Comparison of ENCODE assay signal across 15 cellular contexts in the genomic region with DNA sequence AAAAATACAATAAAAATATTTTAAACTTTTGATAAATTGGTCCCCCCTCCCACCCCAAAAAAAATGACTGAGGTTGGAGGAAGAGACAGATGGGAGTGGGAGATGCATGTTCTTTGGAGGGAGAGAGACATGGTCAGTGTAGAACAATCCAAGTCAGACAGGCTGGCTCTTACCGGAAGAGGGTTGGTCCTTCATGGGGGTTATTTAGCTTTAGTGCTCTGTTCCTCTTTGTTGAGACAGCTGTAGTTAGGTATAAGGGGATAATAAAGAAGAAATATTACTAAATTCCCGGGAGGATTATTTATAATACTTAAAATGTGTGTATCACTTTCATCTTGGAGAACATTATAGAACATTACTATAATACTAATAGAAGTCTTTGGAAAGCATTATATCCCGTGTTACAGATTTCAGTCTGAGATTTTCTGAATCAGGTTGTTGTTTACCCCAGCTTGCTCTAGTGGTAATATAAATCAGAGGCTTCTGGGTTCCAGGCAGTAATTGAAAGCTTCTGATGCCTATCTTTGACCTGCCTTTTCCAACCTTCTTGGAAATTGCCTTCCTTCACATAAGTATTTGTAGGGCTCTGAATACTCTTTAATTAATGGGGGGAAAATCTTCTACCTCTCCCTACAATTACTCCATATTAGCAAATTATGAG.
"Had no signal": no experiment of that assay in that cellular context is flagged by ENCODE, and none has a peak within 500 bp of the region (broad histone marks: within the 10 kb centered on the region; RNA-seq: fewer than 3 reads in every experiment).

No MANE protein-coding gene starts in this region.

- DNase-seq: activated CD4-positive, alpha-beta T cell treated with anti-CD3 and anti-CD28 coated beads, Interleukin-2, amount 10 ng/mL, durations not matched to agents 7 days and 5 days; activated CD4-positive, CD25-positive, alpha-beta regulatory T cell; activated CD8-positive, alpha-beta memory T cell treated with anti-CD3 and anti-CD28 coated beads for 24 hours; activated naive CD4-positive, alpha-beta T cell treated with anti-CD3 and anti-CD28 coated beads for 36 hours; esophagus squamous epithelium; foreskin fibroblast; left ventricle myocardium inferior; midbrain; naive thymus-derived CD4-positive, alpha-beta T cell; small intestine; T-helper 17 cell; trophoblast cell had no signal

- H3K27ac ChIP-seq: esophagus squamous epithelium, left ventricle myocardium inferior, right atrium auricular region had no signal

- H3K27ac Mint-ChIP-seq: activated CD4-positive, alpha-beta T cell treated with anti-CD3 and anti-CD28 coated beads, Interleukin-2, amount 10 ng/mL, durations not matched to agents 7 days and 5 days; activated naive CD4-positive, alpha-beta T cell treated with anti-CD3 and anti-CD28 coated beads for 36 hours; activated T-helper 17 cell treated with anti-CD3 and anti-CD28 coated beads, Interleukin-2, amount 50 U/mL, for 72 hours; stimulated activated effector memory CD8-positive, alpha-beta T cell treated with anti-CD3 and anti-CD28 coated beads, Interleukin-12 subunit alpha, Interleukin-12 subunit beta, amount 100 ng/mL, for 72 hours; T-helper 17 cell had no signal

- H3K9me3 Mint-ChIP-seq: activated naive CD4-positive, alpha-beta T cell treated with anti-CD3 and anti-CD28 coated beads for 36 hours; activated T-helper 17 cell treated with anti-CD3 and anti-CD28 coated beads, Interleukin-2, amount 50 U/mL, for 72 hours; stimulated activated effector memory CD8-positive, alpha-beta T cell treated with anti-CD3 and anti-CD28 coated beads, Interleukin-12 subunit alpha, Interleukin-12 subunit beta, amount 100 ng/mL, for 72 hours had no signal

- ATAC-seq: activated T-helper 17 cell treated with anti-CD3 and anti-CD28 coated beads, Interleukin-2, amount 50 U/mL, for 72 hours; naive thymus-derived CD4-positive, alpha-beta T cell; stimulated activated effector memory CD8-positive, alpha-beta T cell treated with anti-CD3 and anti-CD28 coated beads, Interleukin-12 subunit alpha, Interleukin-12 subunit beta, amount 100 ng/mL, for 72 hours; T-helper 17 cell had no signal

- H3K9me3 ChIP-seq: esophagus squamous epithelium, left ventricle myocardium inferior, right atrium auricular region had no signal

- H3K36me3 ChIP-seq: esophagus squamous epithelium, right atrium auricular region had no signal

- H3K27me3 ChIP-seq: esophagus squamous epithelium, right atrium auricular region had no signal

- H3K4me1 Mint-ChIP-seq: activated T-helper 17 cell treated with anti-CD3 and anti-CD28 coated beads, Interleukin-2, amount 50 U/mL, for 72 hours; stimulated activated effector memory CD8-positive, alpha-beta T cell treated with anti-CD3 and anti-CD28 coated beads, Interleukin-12 subunit alpha, Interleukin-12 subunit beta, amount 100 ng/mL, for 72 hours; T-helper 17 cell had no signal

- H3K4me3 ChIP-seq: esophagus squamous epithelium, left ventricle myocardium inferior, right atrium auricular region had no signal

- H3K36me3 Mint-ChIP-seq: stimulated activated effector memory CD8-positive, alpha-beta T cell treated with anti-CD3 and anti-CD28 coated beads, Interleukin-12 subunit alpha, Interleukin-12 subunit beta, amount 100 ng/mL, for 72 hours had no signal

- H3K4me3 Mint-ChIP-seq: activated CD4-positive, alpha-beta T cell treated with anti-CD3 and anti-CD28 coated beads, Interleukin-2, amount 10 ng/mL, durations not matched to agents 7 days and 5 days; activated naive CD4-positive, alpha-beta T cell treated with anti-CD3 and anti-CD28 coated beads for 36 hours; activated T-helper 17 cell treated with anti-CD3 and anti-CD28 coated beads, Interleukin-2, amount 50 U/mL, for 72 hours; naive thymus-derived CD4-positive, alpha-beta T cell; stimulated activated effector memory CD8-positive, alpha-beta T cell treated with anti-CD3 and anti-CD28 coated beads, Interleukin-12 subunit alpha, Interleukin-12 subunit beta, amount 100 ng/mL, for 72 hours; T-helper 17 cell had no signal
